Comparison of ENCODE assay signal across 7 cellular contexts in genomic region chr16:3938471-3938842, GRCh38. TPM values are rescaled to one million over a fixed set of nuclear protein-coding genes. Genes with fewer than 3 reads are reported as not detected.
A peak's percentile ranks its signal among the peaks of the same experiment; 100 is the strongest.
DNase-seq lines count a peak whose midpoint lies in the region; ATAC-seq and TF ChIP-seq lines count a peak whose summit lies in the region.

No MANE protein-coding gene starts in this region.

- H3K4me3 ChIP-seq in IMR-90 (ENCODE audit: insufficient read depth, low read depth, low read length) (no peak overlapping the region), cardiac fibroblast (replicated peaks in 1 of 2; ENCODE audit: low read depth in 2 of 2, low read length in 2 of 2) (peak overlapping the region; percentile 48 to 51)

- BruUV-seq in IMR-90 (replicated peaks; lab: Mats Ljungman, UMichigan) = no TSS peak

- dilution Hi-C loops in IMR-90 (cut with HindIII; ENCODE audit: low sequenced_read_pairs, unreplicated experiment) = no loop called here

- intact Hi-C loops in IMR-90 (cut with micrococcal nuclease) = loop anchor here (2.0 to 5.0 kb wide), 2 partner anchors 178 to 314 kb away; partner anchors contain the start of gene ADCY9

- peak overlapping the region; percentile 82 for H4K5ac ChIP-seq in IMR-90 (ENCODE audit: low read depth, low read length)

- no peaks in the 10 kb centered on the region for H3K27me3 ChIP-seq in IMR-90 (ENCODE audit: control insufficient read depth, insufficient read depth, low read length)

- H2BK15ac ChIP-seq in IMR-90 (ENCODE audit: low read depth, low read length) = peak overlapping the region; percentile 97

- peaks cover 0 to 6% of the 10 kb centered on the region in 2 experiments; a peak in 1 of 4 replicates for H3K79me1 ChIP-seq in IMR-90 (ENCODE audit: low read depth in 1 of 2, low read length in 2 of 2)

- 76% methylated on average over 9 of the region's 19 CpGs; no CpG with 5 or more reads in 1 of the 2 experiments for WGBS in IMR-90 (ENCODE audit: extremely low coverage in 2 of 2, insufficient read length in 1 of 2), 2 experiments

- H3K36me3 Mint-ChIP-seq in stimulated activated naive B cell treated with anti-CD40 and anti-IgM and Interleukin-4, amounts not matched to agents 10 μg/mL and 1 μg/mL and 100 μg/mL, for 72 hours = no peaks in the 10 kb centered on the region

- peak overlapping the region; percentile 73; the same call in 1 of the 2 replicates for H3K27ac ChIP-seq in IMR-90 (ENCODE audit: insufficient read depth, low read length)

- no peak for TF ChIP-seq POLR2A in IMR-90 (IDR thresholded peaks at IDR 0.05; ENCODE audit: low read depth, low read length)

- no peak overlapping the region for H3K27ac Mint-ChIP-seq in stimulated activated naive B cell treated with anti-CD40 and anti-IgM and Interleukin-4, amounts not matched to agents 10 μg/mL and 1 μg/mL and 100 μg/mL, for 72 hours

- ATAC-seq in IMR-90 (ENCODE audit: low read depth) = no peak
- ATAC-seq in left lobe of liver = peak; percentile 47
- peak; percentile 12 to 21 for ATAC-seq in stimulated activated naive B cell treated with anti-CD40 and anti-IgM and Interleukin-4, amounts not matched to agents 10 μg/mL and 1 μg/mL and 100 μg/mL, for 72 hours (replicated peaks)
- no peak for ATAC-seq in HG02852 (IDR thresholded peaks at IDR 0.05; ENCODE audit: unreplicated experiment)

- peaks cover 15% of the 10 kb centered on the region for H3K4me1 ChIP-seq in IMR-90 (ENCODE audit: control insufficient read depth, insufficient read depth, low read length)

- CTCF ChIA-PET in IMR-90 (lab: Yijun Ruan, JAX) = interaction anchor here (0.5 to 2.2 kb wide), 10 partner anchors 9 to 112 kb away, joined by 3 to 7 read pairs (median 4); no protein-coding TSS in a partner anchor

- H2BK5ac ChIP-seq in IMR-90 (ENCODE audit: low read depth, low read length, poor library complexity, severe bottlenecking) = peak overlapping the region; percentile 27

- H2AFZ ChIP-seq in IMR-90 (replicated peaks; ENCODE audit: low read length, poor library complexity) = peak overlapping the region; percentile 98

- H3K4me1 Mint-ChIP-seq in stimulated activated naive B cell treated with anti-CD40 and anti-IgM and Interleukin-4, amounts not matched to agents 10 μg/mL and 1 μg/mL and 100 μg/mL, for 72 hours = peaks cover 2 to 6% of the 10 kb centered on the region in 2 donors

- H3K9me1 ChIP-seq in IMR-90 (ENCODE audit: insufficient read depth, low read length) = peaks cover 6% of the 10 kb centered on the region

- no peak overlapping the region for H3K56ac ChIP-seq in IMR-90 (ENCODE audit: extremely low read depth, insufficient read depth, low read length)

- H3K9ac ChIP-seq in IMR-90 (ENCODE audit: low read depth, low read length) = no peak overlapping the region

- peaks cover 0 to 3% of the 10 kb centered on the region in 2 donors for H3K9me3 Mint-ChIP-seq in stimulated activated naive B cell treated with anti-CD40 and anti-IgM and Interleukin-4, amounts not matched to agents 10 μg/mL and 1 μg/mL and 100 μg/mL, for 72 hours

- DNase-seq in IMR-90 (no peak), cardiac fibroblast (ENCODE audit: low read depth in 2 of 2) (no peak), left lobe of liver (ENCODE audit: low spot score) (no peak), iPS-NIHi7 (ENCODE audit: extremely low spot score) (no peak)
- no peak for DNase-seq in stimulated activated naive B cell treated with anti-CD40 and anti-IgM and Interleukin-4, amounts not matched to agents 10 μg/mL and 1 μg/mL and 100 μg/mL, for 72 hours
- DNase-seq in central memory CD4-positive, alpha-beta T cell = no peak

- peak overlapping the region; percentile 98 for H3K4ac ChIP-seq in IMR-90 (ENCODE audit: low read depth, low read length)

- peak overlapping the region; percentile 97 for H2AK9ac ChIP-seq in IMR-90 (replicated peaks; ENCODE audit: low read depth, low read length, poor library complexity)

- H4K91ac ChIP-seq in IMR-90 (ENCODE audit: insufficient read depth, low read depth, low read length) = peak overlapping the region; percentile 97

- H2BK120ac ChIP-seq in IMR-90 (ENCODE audit: low read depth, low read length) = peak overlapping the region; percentile 100

- H4K8ac ChIP-seq in IMR-90 (ENCODE audit: low read depth in 2 of 2, low read length in 2 of 2) = peak overlapping the region; percentile 73 to 97; a peak in 3 of 4 replicates

- no peak for TF ChIP-seq RAD21 in IMR-90 (IDR thresholded peaks at IDR 0.05; ENCODE audit: low read length)

- H2BK20ac ChIP-seq in IMR-90 (ENCODE audit: low read depth, low read length) = peak overlapping the region; percentile 97

- H3K9me3 ChIP-seq in IMR-90 (ENCODE audit: control insufficient read depth, insufficient read depth, low read length) = no peaks in the 10 kb centered on the region

- H3K18ac ChIP-seq in IMR-90 (ENCODE audit: low read depth, low read length) = no peak overlapping the region; the same call in 1 of the 2 replicates

- H3K23ac ChIP-seq in IMR-90 (ENCODE audit: low read depth, low read length) = no peak overlapping the region

- no peak overlapping the region for H3K4me2 ChIP-seq in IMR-90 (ENCODE audit: low read depth, low read length)

- no peaks in the 10 kb centered on the region for H4K20me1 ChIP-seq in IMR-90 (ENCODE audit: insufficient read depth, low read length)

- H3K14ac ChIP-seq in IMR-90 (replicated peaks; ENCODE audit: low read depth, low read length) = peak overlapping the region; percentile 78; the same call in 1 of the 2 replicates

- H3K27me3 Mint-ChIP-seq in stimulated activated naive B cell treated with anti-CD40 and anti-IgM and Interleukin-4, amounts not matched to agents 10 μg/mL and 1 μg/mL and 100 μg/mL, for 72 hours = peaks cover 17 to 23% of the 10 kb centered on the region in 2 donors

- POLR2A ChIA-PET in IMR-90 (lab: Charles Lee; ENCODE audit: unreplicated experiment) = no interaction called here

- peak overlapping the region; percentile 95 for H2AK5ac ChIP-seq in IMR-90 (ENCODE audit: low read depth, low read length)

- H3K4me3 Mint-ChIP-seq in stimulated activated naive B cell treated with anti-CD40 and anti-IgM and Interleukin-4, amounts not matched to agents 10 μg/mL and 1 μg/mL and 100 μg/mL, for 72 hours = peak overlapping the region; percentile 25 to 54

- H3K36me3 ChIP-seq in IMR-90 (ENCODE audit: control insufficient read depth, insufficient read depth, low read length) = peaks cover 2% of the 10 kb centered on the region; the same call in 1 of the 2 replicates

- TF ChIP-seq CTCF in IMR-90 (conservative IDR thresholded peaks at IDR 0.05; ENCODE audit: low read depth, low read length) (no peak), cardiac fibroblast (IDR thresholded peaks at IDR 0.05; ENCODE audit: low read depth, low read length) (no peak)

- in situ Hi-C loops in IMR-90 (cut with MboI; ENCODE audit: low sequenced_read_pairs) = no loop called here

TF ChIP-seq in IMR-90, 13 proteins besides CTCF, POLR2A, EP300 and RAD21:
- TF ChIP-seq RFX5 (IDR thresholded peaks at IDR 0.05; ENCODE audit: low read depth, low read length) (no peak), CEBPB (IDR thresholded peaks at IDR 0.05; ENCODE audit: low read depth, low read length) (no peak), SMC3 (IDR thresholded peaks at IDR 0.05; ENCODE audit: low read depth, low read length) (no peak), FOS (IDR thresholded peaks at IDR 0.05; ENCODE audit: low read depth, low read length) (no peak), MAFK (IDR thresholded peaks at IDR 0.05; ENCODE audit: low read depth, low read length) (no peak), BHLHE40 (IDR thresholded peaks at IDR 0.05; ENCODE audit: low read depth, low read length) (no peak), NFE2L2 (IDR thresholded peaks at IDR 0.05; ENCODE audit: low read depth, low read length) (no peak), MXI1 (IDR thresholded peaks at IDR 0.05; ENCODE audit: borderline replicate concordance, low read depth, low read length) (no peak), MAZ (IDR thresholded peaks at IDR 0.05; ENCODE audit: borderline replicate concordance, low read depth, low read length) (no peak), ELK1 (IDR thresholded peaks at IDR 0.05; ENCODE audit: borderline replicate concordance, low read depth, low read length) (no peak), USF2 (IDR thresholded peaks at IDR 0.05; ENCODE audit: low read depth, low read length) (no peak), RCOR1 (IDR thresholded peaks at IDR 0.05; ENCODE audit: insufficient replicate concordance, low read length) (no peak), CHD1 (IDR thresholded peaks at IDR 0.05; ENCODE audit: low read depth, low read length) (no peak)

RNA-seq across cellular contexts. Expression of gene CREBBP, which starts 57.9 kb away (rescaled TPM):
- total RNA-seq in IMR-90 (2012; rRNA removed) (7.3 and 8.3 TPM in 2 replicates), left lobe of liver (30.3 TPM)
- 12.5 and 14.4 TPM in 2 replicates for polyA plus RNA-seq in IMR-90 (2012; rRNA removed)
- polyA plus RNA-seq in IMR-90 (2012; cell fraction: cytosol; rRNA removed) = 3.9 and 6.7 TPM in 2 replicates
- 20.8 and 24.3 TPM in 2 replicates for polyA plus RNA-seq in IMR-90 (2012; cell fraction: nucleus; rRNA removed; ENCODE audit: low replicate concordance)

Comparison
In these comparisons a context has a peak if more than half of its experiments do, and no peak if none do; other contexts are left out.
1. ATAC-seq: peak in left lobe of liver (single experiment) and stimulated activated naive B cell treated with anti-CD40 and anti-IgM and Interleukin-4, amounts not matched to agents 10 μg/mL and 1 μg/mL and 100 μg/mL, for 72 hours (2 of 2); none in IMR-90 (single experiment) and HG02852 (single experiment).